Comparison of ENCODE assay signal across 12 cellular contexts in genomic region chr20:33423141-33423834, GRCh38. TPM values are rescaled to one million over a fixed set of nuclear protein-coding genes. Genes with fewer than 3 reads are reported as not detected.
DNase-seq lines count a peak whose midpoint lies in the region; ATAC-seq, FAIRE-seq and TF ChIP-seq lines count a peak whose summit lies in the region.
"Had no signal": no experiment of that assay in that cellular context is flagged by ENCODE, and none has a peak within 500 bp of the region (broad histone marks: within the 10 kb centered on the region; RNA-seq: fewer than 3 reads in every experiment).

No MANE protein-coding gene starts in this region.

- H3K4me1 Mint-ChIP-seq in glutamatergic neuron (ENCODE audit: low read depth, unreplicated experiment), result peaks cover 4% of the 10 kb centered on the region
- no peaks in the 10 kb centered on the region for H3K4me1 Mint-ChIP-seq in stimulated activated memory B cell treated with anti-CD40 and anti-IgM and Interleukin-4, amounts not matched to agents 10 μg/mL and 1 μg/mL and 100 μg/mL, for 72 hours
- H3K4me1 Mint-ChIP-seq: central memory CD8-positive, alpha-beta T cell; naive B cell had no signal

- H3K9me3 Mint-ChIP-seq in glutamatergic neuron (ENCODE audit: unreplicated experiment), result no peaks in the 10 kb centered on the region
- no peaks in the 10 kb centered on the region for H3K9me3 Mint-ChIP-seq in stimulated activated memory B cell treated with anti-CD40 and anti-IgM and Interleukin-4, amounts not matched to agents 10 μg/mL and 1 μg/mL and 100 μg/mL, for 72 hours
- H3K9me3 Mint-ChIP-seq: central memory CD8-positive, alpha-beta T cell; naive B cell; WTC11 had no signal

- H3K27me3 ChIP-seq in right atrium auricular region (no peaks in the 10 kb centered on the region), stomach smooth muscle (ENCODE audit: control insufficient read depth in 1 of 2, insufficient read depth in 2 of 2, low read length in 2 of 2) (no peaks in the 10 kb centered on the region)

- H3K36me3 Mint-ChIP-seq in glutamatergic neuron (ENCODE audit: unreplicated experiment), result no peaks in the 10 kb centered on the region
- H3K36me3 Mint-ChIP-seq in stimulated activated memory B cell treated with anti-CD40 and anti-IgM and Interleukin-4, amounts not matched to agents 10 μg/mL and 1 μg/mL and 100 μg/mL, for 72 hours, result no peaks in the 10 kb centered on the region
- H3K36me3 Mint-ChIP-seq: naive B cell, WTC11 had no signal

- H3K4me1 ChIP-seq in right atrium auricular region (peaks cover 0 to 71% of the 10 kb centered on the region in 2 donors), stomach smooth muscle (ENCODE audit: control insufficient read depth, insufficient read depth, low read length) (peaks cover 16% of the 10 kb centered on the region)

- H3K27ac ChIP-seq in right atrium auricular region (peak overlapping the region; percentile 88 to 92), stomach smooth muscle (ENCODE audit: low read length) (peak overlapping the region; percentile 88)

- no peak for ATAC-seq in stimulated activated memory B cell treated with anti-CD40 and anti-IgM and Interleukin-4, amounts not matched to agents 10 μg/mL and 1 μg/mL and 100 μg/mL, for 72 hours
- ATAC-seq in HG02938 (IDR thresholded peaks at IDR 0.05; ENCODE audit: unreplicated experiment) (no peak), GM18909 (IDR thresholded peaks at IDR 0.05; ENCODE audit: poor library complexity, unreplicated experiment) (no peak)
- ATAC-seq: WTC11 had no signal

- DNase-seq in H54 (ENCODE audit: insufficient read length, low spot score) (peak; percentile 86), amniotic stem cell (lab: John Stamatoyannopoulos, UW) (peak; percentile 34), right atrium auricular region (ENCODE audit: low spot score) (peak; percentile 92), glutamatergic neuron (no peak)
- DNase-seq: naive B cell, NCI-H187 treated with DMSO at 0.1 percent for 48 hours had no signal

- H3K9me3 ChIP-seq in right atrium auricular region (no peaks in the 10 kb centered on the region), stomach smooth muscle (ENCODE audit: control insufficient read depth in 2 of 2, low read length in 2 of 2) (no peaks in the 10 kb centered on the region)

- no peak overlapping the region for H3K27ac Mint-ChIP-seq in glutamatergic neuron (ENCODE audit: unreplicated experiment)
- no peak overlapping the region for H3K27ac Mint-ChIP-seq in stimulated activated memory B cell treated with anti-CD40 and anti-IgM and Interleukin-4, amounts not matched to agents 10 μg/mL and 1 μg/mL and 100 μg/mL, for 72 hours
- H3K27ac Mint-ChIP-seq: WTC11 had no signal

- H3K4me3 ChIP-seq in right atrium auricular region (no peak overlapping the region), stomach smooth muscle (ENCODE audit: low read length in 2 of 2) (no peak overlapping the region)

- no peak for TF ChIP-seq CTCF in right atrium auricular region (IDR thresholded peaks at IDR 0.05)
- TF ChIP-seq CTCF in glutamatergic neuron (IDR thresholded peaks at IDR 0.05; ENCODE audit: partially characterized antibody, unreplicated experiment), result no peak

- TF ChIP-seq POLR2A in H54 (IDR thresholded peaks at IDR 0.05; ENCODE audit: low read depth, low read length), result peak; percentile 28; the same call in 1 of the 2 replicates

- no peaks in the 10 kb centered on the region for H3K27me3 Mint-ChIP-seq in glutamatergic neuron (ENCODE audit: unreplicated experiment)
- H3K27me3 Mint-ChIP-seq in stimulated activated memory B cell treated with anti-CD40 and anti-IgM and Interleukin-4, amounts not matched to agents 10 μg/mL and 1 μg/mL and 100 μg/mL, for 72 hours, result no peaks in the 10 kb centered on the region
- H3K27me3 Mint-ChIP-seq: central memory CD8-positive, alpha-beta T cell; naive B cell had no signal

- H3K36me3 ChIP-seq in right atrium auricular region, result peaks cover 4% of the 10 kb centered on the region
- H3K36me3 ChIP-seq in stomach smooth muscle (ENCODE audit: control insufficient read depth in 2 of 2, insufficient read depth in 2 of 2, low read length in 2 of 2), result peaks cover 0 to 3% of the 10 kb centered on the region in 2 donors

- peak overlapping the region; percentile 32 to 47 for H3K9ac ChIP-seq in stomach smooth muscle (ENCODE audit: low read length in 2 of 2)

- no peak overlapping the region for H3K4me3 Mint-ChIP-seq in glutamatergic neuron (ENCODE audit: unreplicated experiment)
- H3K4me3 Mint-ChIP-seq in stimulated activated memory B cell treated with anti-CD40 and anti-IgM and Interleukin-4, amounts not matched to agents 10 μg/mL and 1 μg/mL and 100 μg/mL, for 72 hours, result no peak overlapping the region
- H3K4me3 Mint-ChIP-seq: central memory CD8-positive, alpha-beta T cell; naive B cell; WTC11 had no signal

- no peak for FAIRE-seq in H54 (lab: Jason Lieb, UNC)

RNA-seq across cellular contexts. Expression of gene SNTA1, which starts 20.3 kb away (rescaled TPM):
- total RNA-seq in right atrium auricular region, result 100 to 1,000 TPM; 183 to 295 TPM
- total RNA-seq in glutamatergic neuron (ENCODE audit: unreplicated experiment), result 4.5 TPM

RNA-seq across cellular contexts. Expression of gene CDK5RAP1, which starts 22.0 kb away (rescaled TPM):
- total RNA-seq in right atrium auricular region (10 to 100 TPM; 13.9 to 22.8 TPM), glutamatergic neuron (ENCODE audit: unreplicated experiment) (30.9 TPM)

Comparison
In these comparisons a context has a peak if more than half of its experiments do, and no peak if none do; other contexts are left out.
1. RNA of gene SNTA1, which starts 20.3 kb away (total RNA-seq): 183 to 295 TPM in right atrium auricular region; 4.5 TPM in glutamatergic neuron (single experiment); every median in the first group is over 10 times any median in the second.